In the genomic region with DNA sequence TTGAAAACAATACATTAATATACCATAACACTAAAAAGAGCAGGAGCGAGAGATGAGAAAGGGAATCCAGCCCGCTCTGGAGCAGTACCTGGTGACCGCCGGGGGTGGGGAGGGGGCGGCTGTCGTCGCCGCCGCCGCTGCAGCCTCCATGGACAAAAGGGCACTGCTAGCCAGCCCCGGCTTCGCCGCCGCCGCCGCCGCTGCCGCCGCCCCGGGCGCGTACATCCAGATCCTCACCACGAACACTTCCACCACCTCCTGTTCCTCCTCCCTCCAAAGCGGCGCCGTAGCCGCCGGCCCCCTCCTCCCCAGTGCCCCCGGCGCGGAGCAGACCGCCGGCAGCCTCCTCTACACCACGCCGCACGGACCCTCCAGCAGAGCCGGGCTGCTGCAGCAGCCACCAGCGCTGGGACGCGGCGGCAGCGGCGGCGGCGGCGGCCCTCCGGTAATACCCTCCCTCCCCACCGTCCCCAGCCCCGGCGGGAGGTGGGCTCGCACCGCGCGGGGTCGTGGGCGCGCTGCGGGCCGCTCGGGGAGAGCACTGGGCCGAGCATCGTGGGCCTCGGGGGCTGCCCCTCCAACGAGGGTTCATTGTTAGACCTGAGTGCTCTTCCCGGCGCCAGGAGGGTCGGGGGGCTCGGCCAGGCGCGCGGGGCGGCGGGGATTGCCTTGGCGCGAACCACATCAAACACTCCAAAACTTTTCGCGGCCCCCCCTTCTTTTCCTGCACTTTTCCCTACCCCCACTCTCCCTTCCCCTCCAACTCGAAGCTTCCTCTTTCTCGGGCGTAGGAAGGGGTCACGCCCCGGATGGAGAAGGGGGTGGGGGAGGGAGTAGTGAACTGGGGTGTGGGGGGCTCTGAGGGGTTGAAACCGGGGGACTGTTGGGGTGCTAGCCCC, we compare ENCODE assay signal across 7 cellular contexts. TPM values are rescaled to one million over a fixed set of nuclear protein-coding genes. Genes with fewer than 3 reads are reported as not detected.
A peak's percentile ranks its signal among the peaks of the same experiment; 100 is the strongest.
DNase-seq lines count a peak whose midpoint lies in the region; ATAC-seq and TF ChIP-seq lines count a peak whose summit lies in the region.

No MANE protein-coding gene starts in this region.

- peak overlapping the region; percentile 86 for H3K4me3 Mint-ChIP-seq in central memory CD8-positive, alpha-beta T cell

- H3K9me3 ChIP-seq in WERI-Rb-1 (ENCODE audit: severe bottlenecking), result no peaks in the 10 kb centered on the region

- H3K27ac ChIP-seq in WERI-Rb-1, result peak overlapping the region; percentile 95

- peaks cover 28% of the 10 kb centered on the region for H3K36me3 ChIP-seq in WERI-Rb-1

- no peaks in the 10 kb centered on the region for H3K9me3 Mint-ChIP-seq in central memory CD8-positive, alpha-beta T cell

- ATAC-seq in central memory CD8-positive, alpha-beta T cell (replicated peaks; ENCODE audit: extremely low read depth, poor library complexity, severe bottlenecking), result no peak
- peak; percentile 3 for ATAC-seq in left lobe of liver

- DNase-seq in GM13976 (ENCODE audit: low spot score), result peak; percentile 26
- DNase-seq in NCI-H1105 treated with DMSO at 0.1 percent for 48 hours (lab: John Stamatoyannopoulos, UW), result peak; percentile 50
- DNase-seq in WERI-Rb-1, result peak; percentile 73
- DNase-seq in central memory CD8-positive, alpha-beta T cell (ENCODE audit: low spot score in 2 of 2), result peak; percentile 26 to 33
- peak; percentile 55 for DNase-seq in left lobe of liver (ENCODE audit: low spot score)
- peak; percentile 31 to 34 for DNase-seq in stimulated activated CD4-positive, alpha-beta T cell treated with anti-CD3 and anti-CD28 coated beads, Interleukin-2, amount 100 ng/mL, for 48 hours
- DNase-seq in cerebellar nuclear complex (lab: John Stamatoyannopoulos, UW), result no peak

- H3K4me3 ChIP-seq in WERI-Rb-1 (ENCODE audit: low read depth, low read length), result peak overlapping the region; percentile 98

- TF ChIP-seq CTCF in GM13976 (IDR thresholded peaks at IDR 0.05; ENCODE audit: borderline replicate concordance, control extremely low read depth, extremely low read depth, insufficient read depth, missing control alignments), result no peak
- no peak for TF ChIP-seq CTCF in WERI-Rb-1 (IDR thresholded peaks at IDR 0.05; ENCODE audit: low read depth, low read length)

- H3K4me1 Mint-ChIP-seq in central memory CD8-positive, alpha-beta T cell, result peaks cover 55% of the 10 kb centered on the region

- no peaks in the 10 kb centered on the region for H3K27me3 Mint-ChIP-seq in central memory CD8-positive, alpha-beta T cell

- peaks cover 19% of the 10 kb centered on the region for H3K36me3 Mint-ChIP-seq in central memory CD8-positive, alpha-beta T cell (ENCODE audit: insufficient read depth)

- no peaks in the 10 kb centered on the region for H3K27me3 ChIP-seq in WERI-Rb-1 (ENCODE audit: insufficient read depth, low read depth, severe bottlenecking)

- in situ Hi-C loops in GM13976 (cut with MboI; ENCODE audit: low sequenced_read_pairs, unreplicated experiment), result loop anchor here (10.0 kb wide), 1 partner anchor 122 kb away; no protein-coding TSS in a partner anchor

- peak overlapping the region; percentile 81 for H3K27ac Mint-ChIP-seq in central memory CD8-positive, alpha-beta T cell (ENCODE audit: low read depth)

RNA-seq across cellular contexts. Expression of a gene that starts 0.8 kb away (rescaled TPM):
- 1.4 TPM for total RNA-seq in left lobe of liver

Comparison
In these comparisons a context has a peak if more than half of its experiments do, and no peak if none do; other contexts are left out.
1. DNase-seq: peak in GM13976 (single experiment), NCI-H1105 treated with DMSO at 0.1 percent for 48 hours (single experiment), WERI-Rb-1 (single experiment), central memory CD8-positive, alpha-beta T cell (2 of 2), left lobe of liver (single experiment) and stimulated activated CD4-positive, alpha-beta T cell treated with anti-CD3 and anti-CD28 coated beads, Interleukin-2, amount 100 ng/mL, for 48 hours (2 of 2); none in cerebellar nuclear complex (0 of 2).